8 cellular contexts compared by ENCODE assay signal in genomic region chr18:76405761-76406356, GRCh38.
DNase-seq lines count a peak whose midpoint lies in the region; ATAC-seq and TF ChIP-seq lines count a peak whose summit lies in the region.

No MANE protein-coding gene starts in this region.

- H3K9me2 ChIP-seq in SU-DHL-6 (replicated peaks; ENCODE audit: insufficient read depth, low read length): no peaks in the 10 kb centered on the region

- H3F3A ChIP-seq in SU-DHL-6 (ENCODE audit: insufficient read depth): no peaks in the 10 kb centered on the region

- H3K9me3 ChIP-seq in SU-DHL-6 (ENCODE audit: insufficient read depth, low read length) (no peaks in the 10 kb centered on the region), mucosa of descending colon (no peaks in the 10 kb centered on the region)

- H3K4me3 ChIP-seq in SU-DHL-6 (ENCODE audit: insufficient read depth, low read length, poor library complexity, severe bottlenecking) (no peak overlapping the region), mucosa of descending colon (no peak overlapping the region)

- peak; percentile 53 for DNase-seq in Daoy (ENCODE audit: low read depth)
- DNase-seq in dermis microvascular lymphatic vessel endothelial cell (ENCODE audit: low read depth in 2 of 2): peak; percentile 25 to 32
- peak in 2 of 3 donors; percentile 49 to 71 for DNase-seq in mucosa of descending colon
- DNase-seq in LoVo (ENCODE audit: low spot score): no peak

- H3K27ac ChIP-seq in SU-DHL-6 (ENCODE audit: low read depth, low read length): no peak overlapping the region

- peak; percentile 47 for ATAC-seq in HG03342 (IDR thresholded peaks at IDR 0.05; ENCODE audit: unreplicated experiment)
- peak; percentile 53 for ATAC-seq in mucosa of descending colon
- no peak for ATAC-seq in HG03025 (IDR thresholded peaks at IDR 0.05; ENCODE audit: low FRiP score, unreplicated experiment)
- no peak for ATAC-seq in GM21528 (IDR thresholded peaks at IDR 0.05; ENCODE audit: low FRiP score, unreplicated experiment)

- peaks cover 6% of the 10 kb centered on the region; the same call in 1 of the 2 replicates for H4K20me1 ChIP-seq in SU-DHL-6 (ENCODE audit: low read depth, low read length)

- no peak overlapping the region for H3K4me2 ChIP-seq in SU-DHL-6 (ENCODE audit: low read depth, low read length, poor library complexity, severe bottlenecking)

- intact Hi-C loops in mucosa of descending colon (cut with DNase I, micrococcal nuclease): no loop called here

- H2AFZ ChIP-seq in SU-DHL-6 (ENCODE audit: low read depth, low read length, severe bottlenecking): no peak overlapping the region

- H3K9ac ChIP-seq in SU-DHL-6 (ENCODE audit: low read length): no peak overlapping the region

- H3K36me3 ChIP-seq in SU-DHL-6 (ENCODE audit: low read length): no peaks in the 10 kb centered on the region
- H3K36me3 ChIP-seq in mucosa of descending colon (ENCODE audit: low read depth): no peaks in the 10 kb centered on the region

- no peaks in the 10 kb centered on the region for H3K27me3 ChIP-seq in SU-DHL-6 (ENCODE audit: low read length)

- peaks cover 51% of the 10 kb centered on the region for H3K79me2 ChIP-seq in SU-DHL-6 (ENCODE audit: insufficient read depth, low read length)

- no peaks in the 10 kb centered on the region for H3K4me1 ChIP-seq in mucosa of descending colon (ENCODE audit: low read depth)

- TF ChIP-seq CTCF in SU-DHL-6 (IDR thresholded peaks at IDR 0.05; ENCODE audit: insufficient read depth, low read length, poor library complexity, severe bottlenecking) (peak; percentile 29), mucosa of descending colon (IDR thresholded peaks at IDR 0.05) (peak; percentile 23)

Comparison
In these comparisons a context has a peak if more than half of its experiments do, and no peak if none do; other contexts are left out.
1. ATAC-seq: peak in HG03342 (single experiment) and mucosa of descending colon (single experiment); none in HG03025 (single experiment) and GM21528 (single experiment).